ENCODE assay signal across 11 cellular contexts in genomic region chr19:38320969-38321339, GRCh38. TPM values are rescaled to one million over a fixed set of nuclear protein-coding genes. Genes with fewer than 3 reads are reported as not detected.
DNase-seq lines count a peak whose midpoint lies in the region; ATAC-seq and TF ChIP-seq lines count a peak whose summit lies in the region.
"Had no signal": no experiment of that assay in that cellular context is flagged by ENCODE, and none has a peak within 500 bp of the region (broad histone marks: within the 10 kb centered on the region; RNA-seq: fewer than 3 reads in every experiment).

No MANE protein-coding gene starts in this region.

- 93 to 98% (median 94%) methylated on average over 3 of the region's 3 CpGs for WGBS in psoas muscle, 3 donors

- H3K27ac Mint-ChIP-seq in activated B cell treated with CpG ODN at 0.5 μM for 24 hours: peak overlapping the region; percentile 3

- peaks cover 7% of the 10 kb centered on the region for H3K36me3 Mint-ChIP-seq in activated B cell treated with CpG ODN at 0.5 μM for 24 hours (ENCODE audit: low read depth)

- DNase-seq in activated B cell treated with CpG ODN at 0.5 μM for 24 hours (no peak), fibroblast of villous mesenchyme (ENCODE audit: low read depth) (no peak), psoas muscle (no peak), omental fat pad (ENCODE audit: low spot score) (no peak), kidney glomerular epithelial cell (lab: John Stamatoyannopoulos, UW) (no peak), WERI-Rb-1 (no peak)
- DNase-seq: effector CD4-positive, alpha-beta T cell; GF-D8; MM.1S had no signal

- H3K36me3 ChIP-seq in DOHH2 (ENCODE audit: control insufficient read depth, low read length) (no peaks in the 10 kb centered on the region), psoas muscle (ENCODE audit: insufficient read depth in 1 of 2, low read depth in 1 of 2) (no peaks in the 10 kb centered on the region), WERI-Rb-1 (no peaks in the 10 kb centered on the region; the same call in none of the 2 replicates)

- no peak for TF ChIP-seq CTCF in DOHH2 (IDR thresholded peaks at IDR 0.05; ENCODE audit: low read depth, low read length, poor library complexity, severe bottlenecking)
- no peak for TF ChIP-seq CTCF in activated B cell treated with CpG ODN at 0.5 μM for 24 hours (IDR thresholded peaks at IDR 0.05)
- no peak for TF ChIP-seq CTCF in fibroblast of villous mesenchyme (IDR thresholded peaks at IDR 0.05; ENCODE audit: insufficient read depth, low read depth, low read length)
- no peak for TF ChIP-seq CTCF in psoas muscle (IDR thresholded peaks at IDR 0.05)
- TF ChIP-seq CTCF in omental fat pad (IDR thresholded peaks at IDR 0.05): no peak
- no peak for TF ChIP-seq CTCF in WERI-Rb-1 (IDR thresholded peaks at IDR 0.05; ENCODE audit: low read depth, low read length)

- no peaks in the 10 kb centered on the region for H3K27me3 ChIP-seq in DOHH2 (ENCODE audit: control insufficient read depth, low read length)
- H3K27me3 ChIP-seq in psoas muscle (ENCODE audit: insufficient read depth in 3 of 3, low read length in 2 of 3): peaks cover 0 to 15% (median 0%) of the 10 kb centered on the region in 3 donors
- H3K27me3 ChIP-seq in WERI-Rb-1 (ENCODE audit: insufficient read depth, low read depth, severe bottlenecking): no peaks in the 10 kb centered on the region

- no peaks in the 10 kb centered on the region for H3K9me3 Mint-ChIP-seq in activated B cell treated with CpG ODN at 0.5 μM for 24 hours

- H3K4me1 Mint-ChIP-seq in activated B cell treated with CpG ODN at 0.5 μM for 24 hours: peaks cover 38% of the 10 kb centered on the region

- H3K27me3 Mint-ChIP-seq in activated B cell treated with CpG ODN at 0.5 μM for 24 hours: no peaks in the 10 kb centered on the region

- H3K79me2 ChIP-seq in DOHH2 (ENCODE audit: control insufficient read depth, low read length): 0 out of 2 replicates have a peak, but pooled peaks cover 3% of the 10 kb centered on the region

- H3K9me3 ChIP-seq in DOHH2 (ENCODE audit: control insufficient read depth, insufficient read depth, low read length) (no peaks in the 10 kb centered on the region), psoas muscle (no peaks in the 10 kb centered on the region), WERI-Rb-1 (ENCODE audit: severe bottlenecking) (no peaks in the 10 kb centered on the region)

- H4K20me1 ChIP-seq in DOHH2 (ENCODE audit: control insufficient read depth, insufficient read depth, low read depth, low read length): no peaks in the 10 kb centered on the region

- peak overlapping the region; percentile 84 for H3K4me3 Mint-ChIP-seq in activated B cell treated with CpG ODN at 0.5 μM for 24 hours

- no peaks in the 10 kb centered on the region for H3K9me2 ChIP-seq in DOHH2 (replicated peaks; ENCODE audit: control insufficient read depth, low read length)

- peak overlapping the region; percentile 81 for H3K4me2 ChIP-seq in DOHH2 (ENCODE audit: low read length)

- POLR2A ChIA-PET in activated B cell treated with CpG ODN at 0.5 μM for 24 hours (lab: Charles Lee): interaction anchor here (3.1 kb wide), 1 partner anchor 57 kb away, joined by 11 read pairs; the partner anchor contains the start of gene SPINT2

- H3K4me3 ChIP-seq in DOHH2 (ENCODE audit: low read length) (peak overlapping the region; percentile 78; the same call in 1 of the 2 replicates), fibroblast of villous mesenchyme (ENCODE audit: low read depth, low read length) (peak overlapping the region; percentile 73), skin epidermis (peak overlapping the region; percentile 56 to 74 (median 63)), psoas muscle (no peak overlapping the region), WERI-Rb-1 (ENCODE audit: low read depth, low read length) (no peak overlapping the region)

- no peak overlapping the region for H3K27ac ChIP-seq in DOHH2 (ENCODE audit: low read depth, low read length)
- H3K27ac ChIP-seq in skin epidermis: peak overlapping the region in 20 of 21 experiments; percentile 17 to 96 (median 88)
- H3K27ac ChIP-seq in psoas muscle: no peak overlapping the region
- H3K27ac ChIP-seq in WERI-Rb-1: no peak overlapping the region

- H3K4me1 ChIP-seq in DOHH2 (ENCODE audit: control insufficient read depth, low read length) (peaks cover 37% of the 10 kb centered on the region), psoas muscle (peaks cover 8% of the 10 kb centered on the region)

- CTCF ChIA-PET in activated B cell treated with CpG ODN at 0.5 μM for 24 hours (lab: Charles Lee): no interaction called here

- intact Hi-C loops in activated B cell treated with CpG ODN at 0.5 μM for 24 hours (cut with micrococcal nuclease): no loop called here
- intact Hi-C loops in psoas muscle (cut with DNase I): no loop called here

- ATAC-seq in activated B cell treated with CpG ODN at 0.5 μM for 24 hours (ENCODE audit: low read depth) (no peak), psoas muscle (no peak), omental fat pad (ENCODE audit: low FRiP score) (no peak)

- H3F3A ChIP-seq in DOHH2 (ENCODE audit: control insufficient read depth, insufficient read depth): peaks cover 9% of the 10 kb centered on the region

RNA-seq across cellular contexts. Expression of gene KCNK6, which starts 1.3 kb away (rescaled TPM):
- total RNA-seq in activated B cell treated with CpG ODN at 0.5 μM for 24 hours (3.2 and 4.7 TPM in 2 replicates), fibroblast of villous mesenchyme (8.6 and 9.3 TPM in 2 replicates), psoas muscle (under 1 TPM; 0.54 to 0.69 (median 0.64) TPM), omental fat pad (10 to 100 TPM in 1 of 4 donors, 1 to 10 TPM in 3; 4.1 to 11.4 (median 7.2) TPM)
- polyA plus RNA-seq in psoas muscle: under 1 TPM; 0.21 to 0.42 (median 0.39) TPM

RNA-seq across cellular contexts. Expression of gene YIF1B, which starts 5.2 kb away (rescaled TPM):
- total RNA-seq in activated B cell treated with CpG ODN at 0.5 μM for 24 hours (28.7 and 30.1 TPM in 2 replicates), fibroblast of villous mesenchyme (50.1 and 65.7 TPM in 2 replicates), psoas muscle (10 to 100 TPM; 20.1 to 27.2 (median 21.6) TPM), omental fat pad (10 to 100 TPM; 26.2 to 52.8 (median 31.4) TPM)
- 10 to 100 TPM; 38.8 to 57.7 (median 42.7) TPM for polyA plus RNA-seq in psoas muscle

RNA-seq across cellular contexts. Expression of gene CATSPERG, which starts 14.7 kb away (rescaled TPM):
- total RNA-seq in activated B cell treated with CpG ODN at 0.5 μM for 24 hours (11.8 and 22.8 TPM in 2 replicates), fibroblast of villous mesenchyme (1.3 and 1.7 TPM in 2 replicates), psoas muscle (1 to 10 TPM in 3 of 4 donors, under 1 TPM in 1; 0.81 to 2.1 (median 1.6) TPM), omental fat pad (1 to 10 TPM; 2.8 to 6.6 (median 4.3) TPM)
- 1 to 10 TPM in 2 of 3 donors, under 1 TPM in 1; 0.75 to 2.6 (median 1.5) TPM for polyA plus RNA-seq in psoas muscle

RNA-seq across cellular contexts. Expression of gene C19orf33, which starts 16.9 kb away (rescaled TPM):
- total RNA-seq in activated B cell treated with CpG ODN at 0.5 μM for 24 hours (0.58 TPM in 1 of 2 replicates, not detected in the other), fibroblast of villous mesenchyme (1.3 and 3.2 TPM in 2 replicates), psoas muscle (1 to 10 TPM in 2 of 4 donors, not detected in 2; 3.4 to 3.7 TPM), omental fat pad (10 to 100 TPM; 28.8 to 76.9 (median 47.2) TPM)
- 1 to 10 TPM; 3.7 to 7.1 (median 6.5) TPM for polyA plus RNA-seq in psoas muscle

RNA-seq across cellular contexts. Expression of gene PSMD8, which starts 53.4 kb away (rescaled TPM):
- total RNA-seq in activated B cell treated with CpG ODN at 0.5 μM for 24 hours (134 and 138 TPM in 2 replicates), fibroblast of villous mesenchyme (277 and 299 TPM in 2 replicates), psoas muscle (100 to 1,000 TPM; 348 to 889 (median 587) TPM), omental fat pad (100 to 1,000 TPM; 177 to 505 (median 425) TPM)
- polyA plus RNA-seq in psoas muscle: 1,000 to 10,000 TPM in 1 of 3 donors, 100 to 1,000 TPM in 2; 719 to 1,414 (median 791) TPM

Comparison
In these comparisons a context has a peak if more than half of its experiments do, and no peak if none do; other contexts are left out.
1. H3K27ac ChIP-seq: peak in skin epidermis (20 of 21); none in DOHH2 (single experiment), psoas muscle (single experiment) and WERI-Rb-1 (single experiment).
2. H3K4me3 ChIP-seq: peak in DOHH2 (single experiment), fibroblast of villous mesenchyme (single experiment) and skin epidermis (7 of 7); none in psoas muscle (single experiment) and WERI-Rb-1 (single experiment).